13 cellular contexts compared by ENCODE assay signal in genomic region chr12:94587266-94588241, GRCh38.
DNase-seq lines count a peak whose midpoint lies in the region; ATAC-seq and TF ChIP-seq lines count a peak whose summit lies in the region.
"Had no signal": no experiment of that assay in that cellular context is flagged by ENCODE, and none has a peak within 500 bp of the region (broad histone marks: within the 10 kb centered on the region; RNA-seq: fewer than 3 reads in every experiment).

No MANE protein-coding gene starts in this region.

- H2BK12ac ChIP-seq in mesenchymal stem cell (ENCODE audit: low read length in 2 of 2): no peak overlapping the region

- H3K4ac ChIP-seq in mesenchymal stem cell (ENCODE audit: low read depth in 1 of 2, low read length in 2 of 2): no peak overlapping the region

- H3K4me3 ChIP-seq in esophagus (ENCODE audit: low read depth in 1 of 2, low read length in 2 of 2): no peak overlapping the region
- no peak overlapping the region for H3K4me3 ChIP-seq in mesenchymal stem cell (ENCODE audit: insufficient read depth in 1 of 2, low read depth in 1 of 2, low read length in 2 of 2)
- no peak overlapping the region for H3K4me3 ChIP-seq in sigmoid colon

- no peak overlapping the region for H3K9ac ChIP-seq in mesenchymal stem cell (ENCODE audit: low read length)
- H3K9ac ChIP-seq: KMS-11 had no signal

- peak overlapping the region; percentile 18 for H2AK5ac ChIP-seq in mesenchymal stem cell (ENCODE audit: low read length, severe bottlenecking)

- 65 to 79% methylated on average over 14 of the region's 14 CpGs for WGBS in esophagus, 2 donors
- WGBS in mesenchymal stem cell: 91% methylated on average over 14 of the region's 14 CpGs
- WGBS in sigmoid colon, 2 donors: 65 to 82% methylated on average over 14 of the region's 14 CpGs

- H3K4me1 ChIP-seq in esophagus (ENCODE audit: control insufficient read depth in 2 of 2, insufficient read depth in 2 of 2, low read length in 1 of 2): peaks cover 0 to 7% of the 10 kb centered on the region in 2 donors
- H3K4me1 ChIP-seq in mesenchymal stem cell (ENCODE audit: control insufficient read depth, insufficient read depth, low read depth, low read length): peaks cover 2% of the 10 kb centered on the region
- peaks cover 0 to 42% (median 32%) of the 10 kb centered on the region in 4 donors for H3K4me1 ChIP-seq in sigmoid colon

- no peak overlapping the region for H2BK5ac ChIP-seq in mesenchymal stem cell (ENCODE audit: low read depth, low read length, poor library complexity, severe bottlenecking)

- peaks cover 21% of the 10 kb centered on the region for H3K79me1 ChIP-seq in mesenchymal stem cell (replicated peaks; ENCODE audit: low read length, poor library complexity, severe bottlenecking)

- no peak overlapping the region for H3K4me2 ChIP-seq in mesenchymal stem cell (ENCODE audit: low read length, poor library complexity, severe bottlenecking)
- H3K4me2 ChIP-seq: KMS-11 had no signal

- H3K27ac ChIP-seq in C4-2B (peak overlapping the region; percentile 27), esophagus (ENCODE audit: low read depth in 2 of 2, low read length in 1 of 2) (peak overlapping the region; percentile 35 to 56), mesenchymal stem cell (ENCODE audit: low read length, poor library complexity, severe bottlenecking) (no peak overlapping the region), sigmoid colon (peak overlapping the region; percentile 45 to 67 (median 52))
- H3K27ac ChIP-seq: KMS-11 had no signal

- H2BK120ac ChIP-seq in mesenchymal stem cell (ENCODE audit: low read depth, low read length): no peak overlapping the region

- TF ChIP-seq EP300 in sigmoid colon (IDR thresholded peaks at IDR 0.05): no peak

- H3K14ac ChIP-seq in mesenchymal stem cell (ENCODE audit: low read length in 2 of 2): peak overlapping the region in 1 of 2 experiments; percentile 77

- H2AFZ ChIP-seq in mesenchymal stem cell (ENCODE audit: low read depth, low read length): no peak overlapping the region

- H3K18ac ChIP-seq in mesenchymal stem cell (ENCODE audit: low read depth in 1 of 2, low read length in 2 of 2): no peak overlapping the region

- intact Hi-C loops in sigmoid colon (cut with DNase I): no loop called here

- DNase-seq in mesenchymal stem cell (no peak), sigmoid colon (peak; percentile 67), iPS-NIHi7 (ENCODE audit: extremely low spot score) (no peak)
- DNase-seq: activated naive CD4-positive, alpha-beta T cell treated with anti-CD3 and anti-CD28 coated beads for 36 hours; NCI-H1436; NCI-H446 had no signal

- no peak overlapping the region for H2BK15ac ChIP-seq in mesenchymal stem cell (ENCODE audit: low read depth, poor library complexity, severe bottlenecking)

- H4K8ac ChIP-seq in mesenchymal stem cell (ENCODE audit: low read length): no peak overlapping the region

- no peak for ATAC-seq in GM18498 (IDR thresholded peaks at IDR 0.05; ENCODE audit: unreplicated experiment)
- no peak for ATAC-seq in HG02798 (IDR thresholded peaks at IDR 0.05; ENCODE audit: poor library complexity, unreplicated experiment)
- no peak for ATAC-seq in HG03097 (IDR thresholded peaks at IDR 0.05; ENCODE audit: low FRiP score, unreplicated experiment)
- ATAC-seq: WTC11 had no signal

- TF ChIP-seq CTCF in C4-2B (conservative IDR thresholded peaks at IDR 0.05) (no peak), sigmoid colon (IDR thresholded peaks at IDR 0.05) (no peak)

- no peak for TF ChIP-seq POLR2A in sigmoid colon (IDR thresholded peaks at IDR 0.05)

- H3K27me3 ChIP-seq in esophagus (ENCODE audit: control insufficient read depth in 1 of 2, insufficient read depth in 2 of 2, low read length in 2 of 2) (no peaks in the 10 kb centered on the region), mesenchymal stem cell (ENCODE audit: control insufficient read depth in 1 of 2, insufficient read depth in 1 of 2, low read length in 2 of 2) (no peaks in the 10 kb centered on the region), sigmoid colon (no peaks in the 10 kb centered on the region)

- H3K36me3 ChIP-seq in esophagus (ENCODE audit: control insufficient read depth in 2 of 2, insufficient read depth in 2 of 2, low read length in 1 of 2): no peaks in the 10 kb centered on the region
- peaks cover 0 to 6% of the 10 kb centered on the region in 2 experiments for H3K36me3 ChIP-seq in mesenchymal stem cell (ENCODE audit: control insufficient read depth in 1 of 2, insufficient read depth in 2 of 2, low read depth in 1 of 2, low read length in 2 of 2)
- H3K36me3 ChIP-seq in sigmoid colon: no peaks in the 10 kb centered on the region

- H3K9me3 ChIP-seq in esophagus (ENCODE audit: control insufficient read depth in 2 of 2, insufficient read depth in 1 of 2, low read depth in 1 of 2, low read length in 1 of 2) (no peaks in the 10 kb centered on the region), mesenchymal stem cell (ENCODE audit: control insufficient read depth, low read length) (no peaks in the 10 kb centered on the region), sigmoid colon (no peaks in the 10 kb centered on the region)

- peak overlapping the region in 1 of 2 experiments; percentile 64 for H3K23ac ChIP-seq in mesenchymal stem cell (ENCODE audit: low read length in 2 of 2)

- no peak overlapping the region for H4K91ac ChIP-seq in mesenchymal stem cell (ENCODE audit: low read length)
